15 cellular contexts compared by ENCODE assay signal in the genomic region with DNA sequence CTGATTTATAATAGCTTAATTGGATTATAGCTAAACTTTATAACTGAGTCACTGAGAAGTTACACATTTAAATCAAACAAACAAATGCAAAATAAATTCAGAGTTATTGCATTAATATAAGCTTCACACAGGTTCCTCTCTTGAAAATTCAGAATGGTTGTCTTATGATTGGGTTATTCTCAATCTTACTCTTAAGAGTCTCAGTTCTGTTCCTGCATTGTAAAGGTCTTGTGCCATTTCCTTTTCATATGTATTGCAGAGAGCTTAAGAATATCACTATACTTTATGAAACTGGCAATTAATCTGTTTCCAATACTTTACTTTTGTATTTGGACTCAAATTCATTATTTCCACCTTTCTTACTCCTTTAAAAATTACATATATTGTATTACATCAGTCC.
A peak's percentile ranks its signal among the peaks of the same experiment; 100 is the strongest.
DNase-seq lines count a peak whose midpoint lies in the region; ATAC-seq and TF ChIP-seq lines count a peak whose summit lies in the region.
"Had no signal": no experiment of that assay in that cellular context is flagged by ENCODE, and none has a peak within 500 bp of the region (broad histone marks: within the 10 kb centered on the region; RNA-seq: fewer than 3 reads in every experiment).

No MANE protein-coding gene starts in this region.

- H3K27me3 ChIP-seq in OCI-LY3 (ENCODE audit: low read depth, low read length) (no peaks in the 10 kb centered on the region), heart left ventricle (no peaks in the 10 kb centered on the region)

- H3K4me1 ChIP-seq in OCI-LY3 (ENCODE audit: low read length): peaks cover 25% of the 10 kb centered on the region
- H3K4me1 ChIP-seq in heart left ventricle: no peaks in the 10 kb centered on the region
- H3K4me1 ChIP-seq: parathyroid adenoma had no signal

- peak overlapping the region; percentile 48; the same call in 1 of the 2 replicates for H2AFZ ChIP-seq in OCI-LY3 (ENCODE audit: low read depth, low read length)
- H2AFZ ChIP-seq: parathyroid adenoma had no signal

- H3K36me3 ChIP-seq in OCI-LY3 (replicated peaks; ENCODE audit: low read depth, low read length) (peaks cover 5% of the 10 kb centered on the region), heart left ventricle (no peaks in the 10 kb centered on the region)

- H3K79me2 ChIP-seq in OCI-LY3 (ENCODE audit: low read length): no peaks in the 10 kb centered on the region
- H3K79me2 ChIP-seq: parathyroid adenoma had no signal

- peak overlapping the region; percentile 66 for H3K9ac ChIP-seq in OCI-LY3 (ENCODE audit: low read length)
- H3K9ac ChIP-seq: parathyroid adenoma had no signal

- H4K20me1 ChIP-seq in OCI-LY3 (ENCODE audit: insufficient read depth, low read length): no peaks in the 10 kb centered on the region

- H3K4me3 ChIP-seq in OCI-LY3 (ENCODE audit: low read length) (peak overlapping the region; percentile 27), heart left ventricle (no peak overlapping the region), foreskin fibroblast (ENCODE audit: low read depth in 1 of 2, low read length in 2 of 2) (no peak overlapping the region)

- no peak for DNase-seq in heart left ventricle
- no peak for DNase-seq in T-helper 9 cell
- no peak for DNase-seq in foreskin fibroblast
- DNase-seq in NCI-H1417 (lab: John Stamatoyannopoulos, UW): no peak
- DNase-seq: activated naive CD8-positive, alpha-beta T cell treated with anti-CD3 and anti-CD28 coated beads, Interleukin-2, amount 10 ng/mL, durations not matched to agents 7 days and 5 days; EL; mesendoderm; MV-4-11; NCI-H226 had no signal

- H3K27ac ChIP-seq in OCI-LY3 (ENCODE audit: low read length) (peak overlapping the region; percentile 89), heart left ventricle (peak overlapping the region in 1 of 12 donors; percentile 2)
- H3K27ac ChIP-seq: parathyroid adenoma had no signal

- TF ChIP-seq POLR2A in heart left ventricle (IDR thresholded peaks at IDR 0.05): no peak

- H3K4me2 ChIP-seq in OCI-LY3 (ENCODE audit: low read length): peak overlapping the region; percentile 58

- TF ChIP-seq CTCF in OCI-LY3 (IDR thresholded peaks at IDR 0.05; ENCODE audit: low read depth, low read length) (no peak), heart left ventricle (IDR thresholded peaks at IDR 0.05) (no peak), foreskin fibroblast (IDR thresholded peaks at IDR 0.05; ENCODE audit: low read depth, low read length) (no peak)

- intact Hi-C loops in heart left ventricle (cut with DNase I): no loop called here

- ATAC-seq in GM18873 (IDR thresholded peaks at IDR 0.05; ENCODE audit: low FRiP score, unreplicated experiment) (peak; percentile 83), GM21619 (IDR thresholded peaks at IDR 0.05; ENCODE audit: unreplicated experiment) (peak; percentile 82), HG03045 (IDR thresholded peaks at IDR 0.05; ENCODE audit: unreplicated experiment) (peak; percentile 83), heart left ventricle (no peak)
- ATAC-seq: Panc1 had no signal

- H3K9me3 ChIP-seq in OCI-LY3 (ENCODE audit: insufficient read depth, low read length): no peaks in the 10 kb centered on the region; the same call in 1 of the 2 replicates
- no peaks in the 10 kb centered on the region for H3K9me3 ChIP-seq in heart left ventricle

Comparison
In these comparisons a context has a peak if more than half of its experiments do, and no peak if none do; other contexts are left out.
1. ATAC-seq: peak in GM18873 (single experiment), GM21619 (single experiment) and HG03045 (single experiment); none in heart left ventricle (0 of 4).